19 cellular contexts compared by ENCODE assay signal in genomic region chr4:8118035-8118434, GRCh38. TPM values are rescaled to one million over a fixed set of nuclear protein-coding genes. Genes with fewer than 3 reads are reported as not detected.
A peak's percentile ranks its signal among the peaks of the same experiment; 100 is the strongest.
DNase-seq lines count a peak whose midpoint lies in the region; ATAC-seq, FAIRE-seq and TF ChIP-seq lines count a peak whose summit lies in the region.
"Had no signal": no experiment of that assay in that cellular context is flagged by ENCODE, and none has a peak within 500 bp of the region (broad histone marks: within the 10 kb centered on the region; RNA-seq: fewer than 3 reads in every experiment).

No MANE protein-coding gene starts in this region.

- H3K27ac ChIP-seq in psoas muscle, result peak overlapping the region; percentile 98

- H3K36me3 ChIP-seq in psoas muscle (ENCODE audit: insufficient read depth in 1 of 2, low read depth in 1 of 2), result peaks cover 0 to 8% of the 10 kb centered on the region in 2 donors
- H3K36me3 ChIP-seq: MG63 had no signal

- intact Hi-C loops in Right ventricle myocardium inferior (cut with DNase I), result no loop called here
- intact Hi-C loops in cardiac septum (cut with DNase I), result no loop called here
- intact Hi-C loops in left ventricle myocardium superior (cut with micrococcal nuclease), result no loop called here
- intact Hi-C loops in psoas muscle (cut with DNase I), result loop anchor here in 1 of 2 donors (5.0 kb wide), 1 partner anchor 39 kb away; the partner anchor contains the start of gene ABLIM2

- peaks cover 16 to 34% (median 28%) of the 10 kb centered on the region in 4 donors for H3K4me1 Mint-ChIP-seq in naive thymus-derived CD8-positive, alpha-beta T cell

- H3K27ac Mint-ChIP-seq in naive thymus-derived CD8-positive, alpha-beta T cell, result peak overlapping the region in 1 of 10 donors; percentile 76
- H3K27ac Mint-ChIP-seq: CD4-positive, alpha-beta T cell; GM23338 had no signal

- peaks cover 95% of the 10 kb centered on the region for H3K4me1 ChIP-seq in psoas muscle

- POLR2A ChIA-PET in naive thymus-derived CD8-positive, alpha-beta T cell (lab: Charles Lee), result interaction anchor here (0.6 kb wide), 1 partner anchor 1948 kb away, joined by 4 read pairs; no protein-coding TSS in a partner anchor

- DNase-seq in Right ventricle myocardium inferior (ENCODE audit: missing footprints), result peak; percentile 45
- DNase-seq in cardiac septum (ENCODE audit: low spot score), result no peak
- no peak for DNase-seq in left ventricle myocardium superior
- peak; percentile 20 to 73 for DNase-seq in psoas muscle
- DNase-seq in frontal cortex (ENCODE audit: low spot score in 2 of 2), result no peak
- no peak for DNase-seq in HPDE6-E6E7 (ENCODE audit: extremely low spot score)
- no peak for DNase-seq in naive thymus-derived CD8-positive, alpha-beta T cell
- no peak for DNase-seq in CD1c-positive myeloid dendritic cell (ENCODE audit: extremely low spot score)
- DNase-seq: Kasumi-1; NCI-H1436; NCI-H2029 treated with DMSO at 0.1 percent for 48 hours; NCI-H446 treated with DMSO at 0.1 percent for 48 hours; NCI-H748 treated with DMSO at 0.1 percent for 48 hours; NK-92 treated with Interleukin-12 subunit alpha and Interleukin-12 subunit beta, amount 100 ng/mL, for 24 hours had no signal

- H3K4me3 ChIP-seq in psoas muscle, result no peak overlapping the region
- H3K4me3 ChIP-seq: GM23338, MG63 had no signal

- TF ChIP-seq CTCF in psoas muscle (IDR thresholded peaks at IDR 0.05), result no peak

- H3K4me3 Mint-ChIP-seq in naive thymus-derived CD8-positive, alpha-beta T cell, result no peak overlapping the region
- H3K4me3 Mint-ChIP-seq: CD4-positive, alpha-beta T cell; GM23338 had no signal

- H3K9me3 ChIP-seq in psoas muscle, result no peaks in the 10 kb centered on the region
- H3K9me3 ChIP-seq: MG63 had no signal

- H3K36me3 Mint-ChIP-seq in naive thymus-derived CD8-positive, alpha-beta T cell, result no peaks in the 10 kb centered on the region

- H3K9me3 Mint-ChIP-seq in naive thymus-derived CD8-positive, alpha-beta T cell, result no peaks in the 10 kb centered on the region
- H3K9me3 Mint-ChIP-seq: CD4-positive, alpha-beta T cell had no signal

- 36 to 64% (median 45%) methylated on average over 6 of the region's 6 CpGs for WGBS in psoas muscle, 3 donors

- no peak for FAIRE-seq in frontal cortex (lab: Jason Lieb, UNC)
- FAIRE-seq: GM12891 had no signal

- H3K27me3 Mint-ChIP-seq in naive thymus-derived CD8-positive, alpha-beta T cell, result peaks cover 0 to 4% (median 0%) of the 10 kb centered on the region in 5 donors
- H3K27me3 Mint-ChIP-seq: CD4-positive, alpha-beta T cell had no signal

- H3K27me3 ChIP-seq in psoas muscle (ENCODE audit: insufficient read depth in 3 of 3, low read length in 2 of 3), result no peaks in the 10 kb centered on the region
- H3K27me3 ChIP-seq: MG63 had no signal

- ATAC-seq in Right ventricle myocardium inferior, result no peak
- ATAC-seq in left ventricle myocardium superior, result peak; percentile 29
- peak in 2 of 4 donors; percentile 4 to 9 for ATAC-seq in psoas muscle
- ATAC-seq in naive thymus-derived CD8-positive, alpha-beta T cell, result no peak

RNA-seq across cellular contexts. Expression of gene ABLIM2, which starts 40.6 kb away (rescaled TPM):
- total RNA-seq in Right ventricle myocardium inferior (24.9 TPM), cardiac septum (22.6 TPM), left ventricle myocardium superior (28.3 TPM), psoas muscle (100 to 1,000 TPM; 127 to 956 (median 461) TPM), frontal cortex (9.4 TPM)
- 100 to 1,000 TPM in 2 of 3 donors, 10 to 100 TPM in 1; 82.2 to 295 (median 123) TPM for polyA plus RNA-seq in psoas muscle
- total RNA-seq in naive thymus-derived CD8-positive, alpha-beta T cell, result 1 to 10 TPM; 4.4 to 4.9 TPM
- 1 to 10 TPM in 1 of 3 donors, under 1 TPM in 2; 0.47 to 2.4 (median 0.57) TPM for polyA plus RNA-seq in naive thymus-derived CD8-positive, alpha-beta T cell
- polyA plus RNA-seq: AG04450 had no signal

Comparison
In these comparisons a context has a peak if more than half of its experiments do, and no peak if none do; other contexts are left out.
1. DNase-seq: peak in Right ventricle myocardium inferior (single experiment) and psoas muscle (2 of 2); none in cardiac septum (single experiment), left ventricle myocardium superior (single experiment), frontal cortex (0 of 2), HPDE6-E6E7 (single experiment), naive thymus-derived CD8-positive, alpha-beta T cell (0 of 10) and CD1c-positive myeloid dendritic cell (single experiment).